Comparison of ENCODE assay signal across 13 cellular contexts in genomic region chr16:70646260-70647241, GRCh38. TPM values are rescaled to one million over a fixed set of nuclear protein-coding genes. Genes with fewer than 3 reads are reported as not detected.
DNase-seq lines count a peak whose midpoint lies in the region; ATAC-seq, FAIRE-seq and TF ChIP-seq lines count a peak whose summit lies in the region.
"Had no signal": no experiment of that assay in that cellular context is flagged by ENCODE, and none has a peak within 500 bp of the region (broad histone marks: within the 10 kb centered on the region; RNA-seq: fewer than 3 reads in every experiment).

IL34 (plus strand) TSS chr16:70646559; CDS start chr16:70646948, 389 bp downstream.

- 77 to 80% methylated on average over 36 to 39 of the region's 39 CpGs for WGBS in esophagus, 2 donors

- TF ChIP-seq POLR2A in vagina (IDR thresholded peaks at IDR 0.05), result no peak

- no peak for FAIRE-seq in RCC 7860 (lab: Jason Lieb, UNC)
- FAIRE-seq: TTC549 had no signal

- TF ChIP-seq CTCF in osteoblast (IDR thresholded peaks at IDR 0.05; ENCODE audit: extremely low read depth, low read depth, low read length) (no peak), vagina (IDR thresholded peaks at IDR 0.05) (no peak)

- no peaks in the 10 kb centered on the region for H3K79me2 ChIP-seq in osteoblast (ENCODE audit: insufficient read depth, low read length)

- H3K4me1 ChIP-seq in esophagus (ENCODE audit: control insufficient read depth in 2 of 2, insufficient read depth in 2 of 2, low read length in 1 of 2) (peaks cover 2 to 9% of the 10 kb centered on the region in 2 donors), osteoblast (ENCODE audit: insufficient read depth, low read length) (peaks cover 14% of the 10 kb centered on the region), vagina (no peaks in the 10 kb centered on the region)
- H3K4me1 ChIP-seq: HAP-1 had no signal

- H3K4me2 ChIP-seq in osteoblast (ENCODE audit: insufficient read depth, low read length), result no peak within 1 kb of the TSS

- no peak within 1 kb of the TSS for H3K4me3 ChIP-seq in esophagus (ENCODE audit: low read depth in 1 of 2, low read length in 2 of 2)
- no peak within 1 kb of the TSS for H3K4me3 ChIP-seq in osteoblast (ENCODE audit: insufficient read depth, low read length)
- H3K4me3 ChIP-seq in vagina, result no peak within 1 kb of the TSS
- H3K4me3 ChIP-seq: HAP-1 had no signal

- no peaks in the 10 kb centered on the region for H3K27me3 ChIP-seq in esophagus (ENCODE audit: control insufficient read depth in 1 of 2, insufficient read depth in 2 of 2, low read length in 2 of 2)
- no peaks in the 10 kb centered on the region for H3K27me3 ChIP-seq in osteoblast (ENCODE audit: insufficient read depth, low read length)
- no peaks in the 10 kb centered on the region for H3K27me3 ChIP-seq in vagina

- peak; percentile 21 for DNase-seq in DMS79 treated with DMSO at 0.1 percent for 48 hours (lab: John Stamatoyannopoulos, UW)
- DNase-seq in NCI-H524 (lab: John Stamatoyannopoulos, UW), result peak; percentile 69 to 82
- DNase-seq in osteoblast (ENCODE audit: insufficient read length, low spot score, missing footprints), result peak; percentile 73
- no peak for DNase-seq in RCC 7860 (ENCODE audit: low spot score)
- no peak for DNase-seq in NK-92 (lab: John Stamatoyannopoulos, UW; ENCODE audit: unreplicated experiment)
- DNase-seq in vagina (ENCODE audit: extremely low spot score in 2 of 2), result no peak
- DNase-seq: CD4-positive, alpha-beta memory T cell; left colon had no signal

- H4K20me1 ChIP-seq in osteoblast (ENCODE audit: insufficient read depth, low read length), result no peaks in the 10 kb centered on the region

- H2AFZ ChIP-seq in osteoblast (ENCODE audit: low read length), result no peak within 1 kb of the TSS

- H3K27ac ChIP-seq in esophagus (ENCODE audit: low read depth in 2 of 2, low read length in 1 of 2) (no peak within 1 kb of the TSS), osteoblast (ENCODE audit: low read depth, low read length) (no peak within 1 kb of the TSS), vagina (no peak within 1 kb of the TSS)

- ATAC-seq in HG03139 (IDR thresholded peaks at IDR 0.05; ENCODE audit: unreplicated experiment), result no peak
- ATAC-seq: left colon had no signal

- intact Hi-C loops in vagina (cut with DNase I), result loop anchor here (10.0 kb wide), 1 partner anchor 272 kb away; no protein-coding TSS in a partner anchor

- H3K9me3 ChIP-seq in esophagus (ENCODE audit: control insufficient read depth in 2 of 2, insufficient read depth in 1 of 2, low read depth in 1 of 2, low read length in 1 of 2) (no peaks in the 10 kb centered on the region), osteoblast (ENCODE audit: low read depth, low read length) (no peaks in the 10 kb centered on the region), vagina (no peaks in the 10 kb centered on the region)
- H3K9me3 ChIP-seq: HAP-1 had no signal

- H3K36me3 ChIP-seq in esophagus (ENCODE audit: control insufficient read depth in 2 of 2, insufficient read depth in 2 of 2, low read length in 1 of 2) (peaks cover 0 to 6% of the 10 kb centered on the region in 2 donors), osteoblast (ENCODE audit: insufficient read depth, low read length) (no peaks in the 10 kb centered on the region), vagina (no peaks in the 10 kb centered on the region)
- H3K36me3 ChIP-seq: HAP-1 had no signal

RNA-seq across cellular contexts. Expression of gene IL34, which starts in this region (rescaled TPM):
- polyA plus RNA-seq in esophagus, result 10 to 100 TPM; 22.9 to 32.7 TPM
- 5.6 and 9.4 TPM in 2 replicates for total RNA-seq in osteoblast
- total RNA-seq in vagina, result 6.1 TPM
- total RNA-seq: CD4-positive, alpha-beta memory T cell; HT1080 had no signal
- polyA plus RNA-seq: CD4-positive, alpha-beta memory T cell had no signal

Comparison
In these comparisons a context has a peak if more than half of its experiments do, and no peak if none do; other contexts are left out.
1. DNase-seq: peak in DMS79 treated with DMSO at 0.1 percent for 48 hours (single experiment), NCI-H524 (2 of 2) and osteoblast (single experiment); none in RCC 7860 (single experiment), NK-92 (single experiment) and vagina (0 of 2).